19 cellular contexts compared by ENCODE assay signal in genomic region chr17:74769266-74769855, GRCh38. TPM values are rescaled to one million over a fixed set of nuclear protein-coding genes. Genes with fewer than 3 reads are reported as not detected.
DNase-seq lines count a peak whose midpoint lies in the region; ATAC-seq, FAIRE-seq and TF ChIP-seq lines count a peak whose summit lies in the region.
"Had no signal": no experiment of that assay in that cellular context is flagged by ENCODE, and none has a peak within 500 bp of the region (broad histone marks: within the 10 kb centered on the region; RNA-seq: fewer than 3 reads in every experiment).

No MANE protein-coding gene starts in this region.

- TF ChIP-seq CTCF in CD8-positive, alpha-beta T cell (IDR thresholded peaks at IDR 0.05): no peak
- no peak for TF ChIP-seq CTCF in KMS-11 (conservative IDR thresholded peaks at IDR 0.05; ENCODE audit: low read depth, low read length)
- no peak for TF ChIP-seq CTCF in astrocyte (IDR thresholded peaks at IDR 0.05; ENCODE audit: insufficient read depth, low read depth, low read length)

- H3K9me3 Mint-ChIP-seq in CD8-positive, alpha-beta T cell: no peaks in the 10 kb centered on the region
- H3K9me3 Mint-ChIP-seq in astrocyte (ENCODE audit: unreplicated experiment): no peaks in the 10 kb centered on the region
- no peaks in the 10 kb centered on the region for H3K9me3 Mint-ChIP-seq in natural killer cell treated with Interleukin-12 subunit alpha and Interleukin-12 subunit beta and Interleukin-15 and Interleukin-18, amount 100 ng/mL, for 72 hours
- H3K9me3 Mint-ChIP-seq: memory B cell; stimulated activated naive CD8-positive, alpha-beta T cell treated with anti-CD3 and anti-CD28 coated beads, Interleukin-15, amount 100 ng/mL, for 72 hours; T-helper 2 cell treated with Interferon-gamma antibody and Interleukin-4, amounts not matched to agents 5 μg/mL and 100 μg/mL, for 36 hours had no signal

- H4K20me1 ChIP-seq in KMS-11 (ENCODE audit: insufficient read depth) (peaks cover 2% of the 10 kb centered on the region; the same call in 1 of the 2 replicates), astrocyte (ENCODE audit: insufficient read depth, low read length) (peaks cover 50% of the 10 kb centered on the region)

- CTCF ChIA-PET in CD8-positive, alpha-beta T cell (lab: Charles Lee): interaction anchor here (0.7 to 16.5 kb wide), 11 partner anchors 8 to 112 kb away, joined by 3 to 196 read pairs (median 22); partner anchors contain the start of gene RAB37

- no peak overlapping the region for H3K4me3 Mint-ChIP-seq in CD8-positive, alpha-beta T cell
- H3K4me3 Mint-ChIP-seq in astrocyte (ENCODE audit: unreplicated experiment): no peak overlapping the region
- H3K4me3 Mint-ChIP-seq in natural killer cell treated with Interleukin-12 subunit alpha and Interleukin-12 subunit beta and Interleukin-15 and Interleukin-18, amount 100 ng/mL, for 72 hours: no peak overlapping the region
- H3K4me3 Mint-ChIP-seq: memory B cell; stimulated activated naive CD8-positive, alpha-beta T cell treated with anti-CD3 and anti-CD28 coated beads, Interleukin-15, amount 100 ng/mL, for 72 hours; T-helper 2 cell treated with Interferon-gamma antibody and Interleukin-4, amounts not matched to agents 5 μg/mL and 100 μg/mL, for 36 hours had no signal

- no peak for FAIRE-seq in astrocyte (lab: Jason Lieb, UNC)
- FAIRE-seq: GM19239 had no signal

- H3K4me2 ChIP-seq in KMS-11: no peak overlapping the region
- H3K4me2 ChIP-seq in astrocyte (ENCODE audit: low read length): no peak overlapping the region

- H3K79me2 ChIP-seq in KMS-11 (ENCODE audit: insufficient read depth, low read depth): peaks cover 46% of the 10 kb centered on the region
- H3K79me2 ChIP-seq in astrocyte (ENCODE audit: insufficient read depth, low read length): peaks cover 9% of the 10 kb centered on the region

- no peak for ATAC-seq in CD8-positive, alpha-beta T cell
- no peak for ATAC-seq in natural killer cell treated with Interleukin-12 subunit alpha and Interleukin-12 subunit beta and Interleukin-15 and Interleukin-18, amount 100 ng/mL, for 72 hours

- intact Hi-C loops in CD8-positive, alpha-beta T cell (cut with DNase I, micrococcal nuclease): no loop called here

- H3K27ac ChIP-seq in CD8-positive, alpha-beta T cell (ENCODE audit: low read depth, low read length): no peak overlapping the region
- H3K27ac ChIP-seq in KMS-11 (peak overlapping the region; percentile 8; the same call in 1 of the 2 replicates), astrocyte (ENCODE audit: low read depth, low read length) (no peak overlapping the region), SJCRH30 (no peak overlapping the region)
- H3K27ac ChIP-seq: ovary had no signal

- H3K27me3 ChIP-seq in CD8-positive, alpha-beta T cell (ENCODE audit: insufficient read depth, low read length): no peaks in the 10 kb centered on the region
- no peaks in the 10 kb centered on the region for H3K27me3 ChIP-seq in KMS-11 (ENCODE audit: insufficient read depth, low read depth)
- no peaks in the 10 kb centered on the region for H3K27me3 ChIP-seq in astrocyte (ENCODE audit: insufficient read depth, low read length)
- no peaks in the 10 kb centered on the region for H3K27me3 ChIP-seq in SJCRH30
- H3K27me3 ChIP-seq: ovary had no signal

- H2AFZ ChIP-seq in KMS-11 (ENCODE audit: low read depth): no peak overlapping the region
- H2AFZ ChIP-seq in astrocyte (ENCODE audit: low read depth, low read length): no peak overlapping the region

- POLR2A ChIA-PET in CD8-positive, alpha-beta T cell (lab: Charles Lee): interaction anchor here (1.2 to 3.7 kb wide), 7 partner anchors 10 to 112 kb away, joined by 3 to 24 read pairs (median 12); no protein-coding TSS in a partner anchor

- no peak for DNase-seq in CD8-positive, alpha-beta T cell
- DNase-seq in astrocyte (ENCODE audit: low read depth) (no peak), NCI-H2107 treated with DMSO at 0.1 percent for 48 hours (lab: John Stamatoyannopoulos, UW; ENCODE audit: unreplicated experiment) (no peak), HuH-7.5 (ENCODE audit: low spot score) (no peak), SJCRH30 (no peak)
- no peak for DNase-seq in natural killer cell treated with Interleukin-12 subunit alpha and Interleukin-12 subunit beta and Interleukin-15 and Interleukin-18, amount 100 ng/mL, for 72 hours (ENCODE audit: low spot score)
- no peak for DNase-seq in stimulated activated CD4-positive, alpha-beta T cell treated with anti-CD3 and anti-CD28 coated beads, Interleukin-4, amount 100 ng/mL, for 24 hours
- DNase-seq: activated CD4-positive, alpha-beta T cell treated with anti-CD3 and anti-CD28 coated beads, Interleukin-2, amount 50 U/mL, for 1 hour; AML-193; foreskin fibroblast; NCI-H2029; ovary; stimulated activated naive CD8-positive, alpha-beta T cell treated with anti-CD3 and anti-CD28 coated beads, Interleukin-15, amount 100 ng/mL, for 72 hours had no signal

- H3K36me3 Mint-ChIP-seq in CD8-positive, alpha-beta T cell: peaks cover 81% of the 10 kb centered on the region
- H3K36me3 Mint-ChIP-seq in astrocyte (ENCODE audit: low read depth, unreplicated experiment): peaks cover 19% of the 10 kb centered on the region
- peaks cover 4% of the 10 kb centered on the region for H3K36me3 Mint-ChIP-seq in natural killer cell treated with Interleukin-12 subunit alpha and Interleukin-12 subunit beta and Interleukin-15 and Interleukin-18, amount 100 ng/mL, for 72 hours

- H3K27ac Mint-ChIP-seq in CD8-positive, alpha-beta T cell: peak overlapping the region; percentile 72
- H3K27ac Mint-ChIP-seq in astrocyte (ENCODE audit: unreplicated experiment): peak overlapping the region; percentile 41
- peak overlapping the region; percentile 70 to 83 for H3K27ac Mint-ChIP-seq in natural killer cell treated with Interleukin-12 subunit alpha and Interleukin-12 subunit beta and Interleukin-15 and Interleukin-18, amount 100 ng/mL, for 72 hours
- H3K27ac Mint-ChIP-seq: memory B cell had no signal

- no peaks in the 10 kb centered on the region for H3K9me3 ChIP-seq in CD8-positive, alpha-beta T cell (ENCODE audit: low read length)
- H3K9me3 ChIP-seq in astrocyte (ENCODE audit: insufficient read depth, low read depth, low read length) (no peaks in the 10 kb centered on the region), SJCRH30 (replicated peaks) (no peaks in the 10 kb centered on the region)
- H3K9me3 ChIP-seq: ovary had no signal

- H3K4me3 ChIP-seq in CD8-positive, alpha-beta T cell (ENCODE audit: low read depth, low read length): no peak overlapping the region
- H3K4me3 ChIP-seq in KMS-11 (IDR thresholded peaks at IDR 0.05; ENCODE audit: insufficient read depth, low read depth, low read length) (no peak overlapping the region), astrocyte (ENCODE audit: insufficient read depth, low read depth, low read length) (no peak overlapping the region), SJCRH30 (no peak overlapping the region)
- H3K4me3 ChIP-seq: ovary had no signal

- H3K4me1 ChIP-seq in CD8-positive, alpha-beta T cell (ENCODE audit: insufficient read depth, low read length): peaks cover 14% of the 10 kb centered on the region
- H3K4me1 ChIP-seq in KMS-11 (ENCODE audit: low read depth, poor library complexity, severe bottlenecking) (peaks cover 42% of the 10 kb centered on the region), astrocyte (ENCODE audit: insufficient read depth, low read length) (peaks cover 16% of the 10 kb centered on the region), SJCRH30 (peaks cover 6% of the 10 kb centered on the region; the same call in 1 of the 2 replicates)

- H3K4me1 Mint-ChIP-seq in CD8-positive, alpha-beta T cell (ENCODE audit: low read depth): peaks cover 32% of the 10 kb centered on the region
- peaks cover 23% of the 10 kb centered on the region for H3K4me1 Mint-ChIP-seq in astrocyte (ENCODE audit: low read depth, unreplicated experiment)
- peaks cover 27 to 38% of the 10 kb centered on the region in 2 donors for H3K4me1 Mint-ChIP-seq in natural killer cell treated with Interleukin-12 subunit alpha and Interleukin-12 subunit beta and Interleukin-15 and Interleukin-18, amount 100 ng/mL, for 72 hours (ENCODE audit: low read depth in 2 of 2)

- H3K27me3 Mint-ChIP-seq in CD8-positive, alpha-beta T cell (ENCODE audit: low read depth): no peaks in the 10 kb centered on the region
- H3K27me3 Mint-ChIP-seq in astrocyte (ENCODE audit: low read depth, unreplicated experiment): no peaks in the 10 kb centered on the region
- no peaks in the 10 kb centered on the region for H3K27me3 Mint-ChIP-seq in natural killer cell treated with Interleukin-12 subunit alpha and Interleukin-12 subunit beta and Interleukin-15 and Interleukin-18, amount 100 ng/mL, for 72 hours
- H3K27me3 Mint-ChIP-seq: memory B cell; stimulated activated naive CD8-positive, alpha-beta T cell treated with anti-CD3 and anti-CD28 coated beads, Interleukin-15, amount 100 ng/mL, for 72 hours had no signal

- H3K9ac ChIP-seq in KMS-11 (no peak overlapping the region), astrocyte (ENCODE audit: low read length) (no peak overlapping the region)

- peaks cover 74% of the 10 kb centered on the region for H3K36me3 ChIP-seq in CD8-positive, alpha-beta T cell (ENCODE audit: insufficient read depth, low read length)
- no peaks in the 10 kb centered on the region; the same call in 1 of the 2 replicates for H3K36me3 ChIP-seq in KMS-11 (ENCODE audit: insufficient read depth)
- peaks cover 23% of the 10 kb centered on the region for H3K36me3 ChIP-seq in astrocyte (ENCODE audit: insufficient read depth, low read length)
- H3K36me3 ChIP-seq in SJCRH30: peaks cover 30% of the 10 kb centered on the region
- H3K36me3 ChIP-seq: ovary had no signal

RNA-seq across cellular contexts. Expression of gene NAT9, which starts 6.8 kb away (rescaled TPM):
- 10 to 100 TPM; 37.9 to 41.1 TPM for total RNA-seq in CD8-positive, alpha-beta T cell
- 58.4 and 61.8 TPM in 2 replicates for total RNA-seq in astrocyte
- 10 to 100 TPM; 42.9 to 60.7 TPM for total RNA-seq in natural killer cell treated with Interleukin-12 subunit alpha and Interleukin-12 subunit beta and Interleukin-15 and Interleukin-18, amount 100 ng/mL, for 72 hours
- 47.7 and 50.1 TPM in 2 replicates for total RNA-seq in SJCRH30 (2014; rRNA removed; shearing (Covaris generic))

RNA-seq across cellular contexts. Expression of gene NHERF1, which starts 20.9 kb away (rescaled TPM):
- total RNA-seq in CD8-positive, alpha-beta T cell: 10 to 100 TPM; 72.5 to 73.7 TPM
- 27.9 and 36.3 TPM in 2 replicates for total RNA-seq in astrocyte
- 100 to 1,000 TPM; 159 to 187 TPM for total RNA-seq in natural killer cell treated with Interleukin-12 subunit alpha and Interleukin-12 subunit beta and Interleukin-15 and Interleukin-18, amount 100 ng/mL, for 72 hours
- total RNA-seq in SJCRH30 (2014; rRNA removed; shearing (Covaris generic)): 42.0 and 45.4 TPM in 2 replicates

RNA-seq across cellular contexts. Expression of gene RAB37, which starts 32.3 kb away (rescaled TPM):
- 10 to 100 TPM; 33.7 to 36.0 TPM for total RNA-seq in CD8-positive, alpha-beta T cell
- 0.77 TPM in 1 of 2 replicates, not detected in the other for total RNA-seq in astrocyte
- total RNA-seq in natural killer cell treated with Interleukin-12 subunit alpha and Interleukin-12 subunit beta and Interleukin-15 and Interleukin-18, amount 100 ng/mL, for 72 hours: 1 to 10 TPM; 1.3 to 3.3 TPM
- total RNA-seq in SJCRH30 (2014; rRNA removed; shearing (Covaris generic)): 1.3 and 3.0 TPM in 2 replicates
- total RNA-seq: M059J had no signal

RNA-seq across cellular contexts. Expression of gene CD300LF, which starts 56.6 kb away (rescaled TPM):
- not detected for total RNA-seq in CD8-positive, alpha-beta T cell
- total RNA-seq in astrocyte: not detected in 2 replicates
- total RNA-seq in natural killer cell treated with Interleukin-12 subunit alpha and Interleukin-12 subunit beta and Interleukin-15 and Interleukin-18, amount 100 ng/mL, for 72 hours: 1 to 10 TPM in 1 of 2 donors, not detected in 1; 2.2 TPM
- not detected in 2 replicates for total RNA-seq in SJCRH30 (2014; rRNA removed; shearing (Covaris generic))
- total RNA-seq: bronchial epithelial cell, M059J had no signal
